ENCODE assay signal across 18 cellular contexts in genomic region chr2:151845481-151845880, GRCh38.
"Had no signal": no experiment of that assay in that cellular context is flagged by ENCODE, and none has a peak within 500 bp of the region (broad histone marks: within the 10 kb centered on the region; RNA-seq: fewer than 3 reads in every experiment).

No MANE protein-coding gene starts in this region.

- H3K9ac ChIP-seq: parathyroid adenoma had no signal

- H3K27ac ChIP-seq: cardiac muscle cell, hepatocyte, neutrophil, parathyroid adenoma, tibial nerve, vagina had no signal

- H3K4me2 ChIP-seq: hepatocyte had no signal

- H2AFZ ChIP-seq: hepatocyte, parathyroid adenoma had no signal

- H3K79me2 ChIP-seq: hepatocyte, parathyroid adenoma had no signal

- ATAC-seq: activated CD8-positive, alpha-beta T cell treated with anti-CD3 and anti-CD28 coated beads for 36 hours; activated naive CD4-positive, alpha-beta T cell treated with anti-CD3 and anti-CD28 coated beads, Interleukin-2, amount 50 U/mL, for 72 hours; activated T-cell treated with anti-CD3 and anti-CD28 coated beads, Interleukin-2, amount 50 U/mL, for 72 hours; esophagus mucosa; natural killer cell had no signal

- DNase-seq: activated CD4-positive, alpha-beta T cell treated with anti-CD3 and anti-CD28 coated beads for 48 hours; activated CD8-positive, alpha-beta memory T cell treated with anti-CD3 and anti-CD28 coated beads, Interleukin-2, amount 50 U/mL, for 4 hours; activated CD8-positive, alpha-beta T cell treated with anti-CD3 and anti-CD28 coated beads for 36 hours; activated gamma-delta T cell; activated T-cell treated with anti-CD3 and anti-CD28 coated beads, Interleukin-2, amount 50 U/mL, for 72 hours; mesendoderm; natural killer cell; stimulated activated CD4-positive, alpha-beta T cell treated with anti-CD3 and anti-CD28 coated beads, Interleukin-2, amount 100 ng/mL, for 48 hours; stimulated activated naive CD4-positive, alpha-beta T cell; substantia nigra had no signal

- H3K27me3 ChIP-seq: cardiac muscle cell, hepatocyte, neutrophil, tibial nerve, vagina had no signal

- H3K9me3 ChIP-seq: neutrophil, tibial nerve, vagina had no signal

- H3K4me1 ChIP-seq: parathyroid adenoma, vagina had no signal

- H3K36me3 ChIP-seq: cardiac muscle cell, neutrophil, tibial nerve, vagina had no signal

- H3K4me3 ChIP-seq: cardiac muscle cell, hepatocyte, tibial nerve, vagina had no signal
